Comparison of ENCODE assay signal across 1 cellular context in the genomic region with DNA sequence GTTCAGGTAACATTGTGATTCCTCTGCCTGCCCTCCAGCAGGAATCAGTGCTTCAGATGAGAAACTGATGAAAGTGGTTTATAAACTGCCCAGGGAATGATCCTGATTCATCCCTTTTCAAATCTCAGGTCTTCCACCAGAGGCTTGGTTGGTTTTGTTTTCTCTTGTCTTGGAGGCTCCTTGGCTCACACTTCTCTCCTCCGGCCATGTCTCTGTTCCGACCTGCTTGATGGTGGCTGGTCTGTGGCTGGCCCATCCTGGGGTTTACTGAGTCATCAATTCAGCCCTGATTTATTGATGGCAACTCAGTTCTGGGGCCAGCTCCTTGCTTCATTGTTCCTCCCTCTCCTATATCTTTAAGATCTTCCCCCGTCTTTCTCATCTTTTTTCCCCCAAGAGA.
TF ChIP-seq lines count a peak whose summit lies in the region.

No MANE protein-coding gene starts in this region.

TF ChIP-seq in HCT116, 20 proteins besides CTCF, POLR2A, EP300 and RAD21:
- no peak for TF ChIP-seq SRF (IDR thresholded peaks at IDR 0.05; ENCODE audit: low read depth)
- TF ChIP-seq YY1 (IDR thresholded peaks at IDR 0.05; ENCODE audit: extremely low read depth, insufficient replicate concordance, low read depth, low read length) = no peak
- TF ChIP-seq EZH2 (IDR thresholded peaks at IDR 0.05) = no peak
- TF ChIP-seq FOSL1 (IDR thresholded peaks at IDR 0.05; ENCODE audit: low read depth) = no peak
- TF ChIP-seq ELF1 (IDR thresholded peaks at IDR 0.05; ENCODE audit: borderline replicate concordance, low read depth) = no peak
- no peak for TF ChIP-seq TCF7L2 (IDR thresholded peaks at IDR 0.05; ENCODE audit: borderline replicate concordance, extremely low read depth, insufficient read depth, insufficient read length)
- no peak for TF ChIP-seq ZBTB33 (IDR thresholded peaks at IDR 0.05; ENCODE audit: extremely low read depth, insufficient replicate concordance, low read length)
- no peak for TF ChIP-seq ZFX (IDR thresholded peaks at IDR 0.05)
- no peak for TF ChIP-seq POLR2AphosphoS5 (IDR thresholded peaks at IDR 0.05; ENCODE audit: low read depth, low read length)
- no peak for TF ChIP-seq ATF3 (IDR thresholded peaks at IDR 0.05)
- no peak for TF ChIP-seq SP1 (IDR thresholded peaks at IDR 0.05; ENCODE audit: low read depth)
- TF ChIP-seq EGR1 (IDR thresholded peaks at IDR 0.05; ENCODE audit: low read depth) = no peak
- no peak for TF ChIP-seq EZH2phosphoT487 (IDR thresholded peaks at IDR 0.05; ENCODE audit: borderline replicate concordance)
- TF ChIP-seq MAX (IDR thresholded peaks at IDR 0.05) = no peak
